2 cellular contexts compared by ENCODE assay signal in the genomic region with DNA sequence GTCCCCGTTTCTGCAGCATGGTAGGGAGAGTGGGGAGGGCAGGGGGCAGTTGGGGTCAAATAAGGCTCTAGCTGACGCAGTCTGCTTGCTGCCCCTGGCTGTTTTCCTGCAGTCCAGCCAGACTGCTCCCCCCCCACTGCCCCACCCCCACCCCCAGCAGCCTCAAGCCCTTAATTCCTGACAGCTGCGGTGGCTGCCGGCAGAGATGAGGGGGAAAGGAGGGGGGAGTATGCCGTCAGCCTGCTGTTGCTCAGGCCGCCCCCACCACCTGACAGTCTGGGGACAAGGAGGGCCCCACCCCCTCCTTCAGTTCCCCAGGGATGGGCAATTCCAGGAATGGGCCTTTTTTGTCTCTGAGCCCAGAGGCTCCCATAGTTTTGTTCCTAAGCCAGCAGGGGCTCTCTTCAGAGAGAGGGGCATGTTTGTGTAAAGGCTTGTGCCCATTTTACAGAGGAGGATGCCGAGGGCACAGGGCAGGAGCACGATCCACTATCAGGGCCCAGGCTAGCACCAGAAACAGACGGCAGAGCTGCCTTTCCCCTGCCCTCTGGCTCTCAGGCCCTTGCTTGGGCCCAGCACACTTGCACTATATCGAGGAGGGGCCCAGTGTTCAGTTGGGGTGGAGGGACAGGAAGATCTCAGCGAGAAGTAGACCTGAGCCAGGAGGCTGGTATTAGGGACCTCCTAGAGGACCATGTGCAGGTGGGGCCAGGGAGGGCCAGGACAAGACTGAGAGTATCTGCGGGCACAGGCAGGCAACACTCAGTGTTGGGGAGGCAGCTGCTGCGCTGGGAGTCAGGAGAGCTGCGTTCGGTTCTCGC.
TF ChIP-seq lines count a peak whose summit lies in the region.

No MANE protein-coding gene starts in this region.

TF ChIP-seq in SK-N-SH, 30 proteins besides CTCF, POLR2A, EP300 and RAD21:
- TF ChIP-seq, protein P1, sequence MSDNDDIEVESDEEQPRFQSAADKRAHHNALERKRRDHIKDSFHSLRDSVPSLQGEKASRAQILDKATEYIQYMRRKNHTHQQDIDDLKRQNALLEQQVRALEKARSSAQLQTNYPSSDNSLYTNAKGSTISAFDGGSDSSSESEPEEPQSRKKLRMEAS (IDR thresholded peaks at IDR 0.05; ENCODE audit: low read depth): no peak
- TF ChIP-seq, protein P2, sequence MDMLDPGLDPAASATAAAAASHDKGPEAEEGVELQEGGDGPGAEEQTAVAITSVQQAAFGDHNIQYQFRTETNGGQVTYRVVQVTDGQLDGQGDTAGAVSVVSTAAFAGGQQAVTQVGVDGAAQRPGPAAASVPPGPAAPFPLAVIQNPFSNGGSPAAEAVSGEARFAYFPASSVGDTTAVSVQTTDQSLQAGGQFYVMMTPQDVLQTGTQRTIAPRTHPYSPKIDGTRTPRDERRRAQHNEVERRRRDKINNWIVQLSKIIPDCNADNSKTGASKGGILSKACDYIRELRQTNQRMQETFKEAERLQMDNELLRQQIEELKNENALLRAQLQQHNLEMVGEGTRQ (IDR thresholded peaks at IDR 0.05; ENCODE audit: borderline replicate concordance, low read depth, low read length): no peak
- TF ChIP-seq RFX5 (IDR thresholded peaks at IDR 0.05; ENCODE audit: low read length): no peak
- TF ChIP-seq, protein P3, sequence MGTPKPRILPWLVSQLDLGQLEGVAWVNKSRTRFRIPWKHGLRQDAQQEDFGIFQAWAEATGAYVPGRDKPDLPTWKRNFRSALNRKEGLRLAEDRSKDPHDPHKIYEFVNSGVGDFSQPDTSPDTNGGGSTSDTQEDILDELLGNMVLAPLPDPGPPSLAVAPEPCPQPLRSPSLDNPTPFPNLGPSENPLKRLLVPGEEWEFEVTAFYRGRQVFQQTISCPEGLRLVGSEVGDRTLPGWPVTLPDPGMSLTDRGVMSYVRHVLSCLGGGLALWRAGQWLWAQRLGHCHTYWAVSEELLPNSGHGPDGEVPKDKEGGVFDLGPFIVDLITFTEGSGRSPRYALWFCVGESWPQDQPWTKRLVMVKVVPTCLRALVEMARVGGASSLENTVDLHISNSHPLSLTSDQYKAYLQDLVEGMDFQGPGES (IDR thresholded peaks at IDR 0.05; ENCODE audit: low read depth, low read length): no peak

TF ChIP-seq in SK-N-SH treated with all-trans-retinoic acid at 6 μM for 48 hours, 23 proteins besides CTCF, POLR2A, EP300 and RAD21:
- no peak for TF ChIP-seq ZNF70 (CRISPR knock-in tag; IDR thresholded peaks at IDR 0.05)
TF ChIP-seq in SK-N-SH treated with all-trans-retinoic acid at 6 μM for 48 hours: peak in this region for 0.
